ENCODE assay signal across 8 cellular contexts in genomic region chr15:23648920-23649515, GRCh38. TPM values are rescaled to one million over a fixed set of nuclear protein-coding genes. Genes with fewer than 3 reads are reported as not detected.
A peak's percentile ranks its signal among the peaks of the same experiment; 100 is the strongest.
DNase-seq lines count a peak whose midpoint lies in the region; ATAC-seq, FAIRE-seq and TF ChIP-seq lines count a peak whose summit lies in the region.

No MANE protein-coding gene starts in this region.

- no peak for TF ChIP-seq POLR2A in IMR-90 (IDR thresholded peaks at IDR 0.05; ENCODE audit: low read depth, low read length)

- peak; percentile 21; the same call in 1 of the 2 replicates for TF ChIP-seq RAD21 in IMR-90 (IDR thresholded peaks at IDR 0.05; ENCODE audit: low read length)

- no peak overlapping the region for H2BK120ac ChIP-seq in IMR-90 (ENCODE audit: low read depth, low read length)

- H2BK15ac ChIP-seq in IMR-90 (ENCODE audit: low read depth, low read length), result no peak overlapping the region

- H3K79me1 ChIP-seq in IMR-90 (ENCODE audit: low read depth in 1 of 2, low read length in 2 of 2), result no peaks in the 10 kb centered on the region

- no CpG with 5 or more reads among the region's 6 CpGs for WGBS in IMR-90 (ENCODE audit: extremely low coverage in 2 of 2, insufficient read length in 1 of 2), 2 experiments

- no peaks in the 10 kb centered on the region for H4K20me1 ChIP-seq in IMR-90 (ENCODE audit: insufficient read depth, low read length)

- H3K9me3 ChIP-seq in IMR-90 (ENCODE audit: control insufficient read depth, insufficient read depth, low read length) (peaks cover 2% of the 10 kb centered on the region; the same call in 1 of the 2 replicates), lower lobe of right lung (no peaks in the 10 kb centered on the region)

- no peak overlapping the region for H2AFZ ChIP-seq in IMR-90 (replicated peaks; ENCODE audit: low read length, poor library complexity)

- no peaks in the 10 kb centered on the region for H3K36me3 ChIP-seq in IMR-90 (ENCODE audit: control insufficient read depth, insufficient read depth, low read length)
- H3K36me3 ChIP-seq in lower lobe of right lung, result no peaks in the 10 kb centered on the region

- no peak overlapping the region for H3K27ac ChIP-seq in IMR-90 (ENCODE audit: insufficient read depth, low read length)
- no peak overlapping the region for H3K27ac ChIP-seq in lower lobe of right lung

- H3K27me3 ChIP-seq in IMR-90 (ENCODE audit: control insufficient read depth, insufficient read depth, low read length), result no peaks in the 10 kb centered on the region
- peaks cover 17% of the 10 kb centered on the region for H3K27me3 ChIP-seq in lower lobe of right lung (ENCODE audit: low read depth)

- intact Hi-C loops in IMR-90 (cut with micrococcal nuclease), result loop anchor here (1.0 to 10.0 kb wide), 3 partner anchors 208 to 1856 kb away; no protein-coding TSS in a partner anchor
- intact Hi-C loops in lower lobe of right lung (cut with DNase I), result loop anchor here (10.0 kb wide), 1 partner anchor 226 kb away; no protein-coding TSS in a partner anchor

- H3K4me3 ChIP-seq in IMR-90 (ENCODE audit: insufficient read depth, low read depth, low read length) (no peak overlapping the region), lower lobe of right lung (no peak overlapping the region)

- H3K9me1 ChIP-seq in IMR-90 (ENCODE audit: insufficient read depth, low read length), result no peaks in the 10 kb centered on the region

- peak; percentile 11 for FAIRE-seq in D721Med (lab: Jason Lieb, UNC)

- H2AK5ac ChIP-seq in IMR-90 (ENCODE audit: low read depth, low read length), result no peak overlapping the region

- dilution Hi-C loops in IMR-90 (cut with HindIII; ENCODE audit: low sequenced_read_pairs, unreplicated experiment), result no loop called here

- no peak overlapping the region for H2AK9ac ChIP-seq in IMR-90 (replicated peaks; ENCODE audit: low read depth, low read length, poor library complexity)

- CTCF ChIA-PET in IMR-90 (lab: Yijun Ruan, JAX), result no interaction called here

- H4K8ac ChIP-seq in IMR-90 (ENCODE audit: low read depth in 2 of 2, low read length in 2 of 2), result no peak overlapping the region

- POLR2A ChIA-PET in IMR-90 (lab: Charles Lee; ENCODE audit: unreplicated experiment), result no interaction called here

- in situ Hi-C loops in IMR-90 (cut with MboI; ENCODE audit: low sequenced_read_pairs), result loop anchor here (10.0 kb wide), 1 partner anchor 206 kb away; no protein-coding TSS in a partner anchor

- no peak overlapping the region for H3K4me2 ChIP-seq in IMR-90 (ENCODE audit: low read depth, low read length)

- H3K4ac ChIP-seq in IMR-90 (ENCODE audit: low read depth, low read length), result no peak overlapping the region

- no peak overlapping the region for H3K9ac ChIP-seq in IMR-90 (ENCODE audit: low read depth, low read length)

- H3K4me1 ChIP-seq in IMR-90 (ENCODE audit: control insufficient read depth, insufficient read depth, low read length), result no peaks in the 10 kb centered on the region
- H3K4me1 ChIP-seq in lower lobe of right lung, result no peaks in the 10 kb centered on the region

- DNase-seq in D721Med (ENCODE audit: insufficient read length, low spot score) (peak; percentile 31), IMR-90 (no peak), astrocyte of the hippocampus (ENCODE audit: low read depth, low spot score) (peak; percentile 36), lower lobe of right lung (peak; percentile 47), cortex of kidney (lab: John Stamatoyannopoulos, UW) (no peak), AML-193 (lab: John Stamatoyannopoulos, UW) (no peak)

- H2BK5ac ChIP-seq in IMR-90 (ENCODE audit: low read depth, low read length, poor library complexity, severe bottlenecking), result no peak overlapping the region

- H3K56ac ChIP-seq in IMR-90 (ENCODE audit: extremely low read depth, insufficient read depth, low read length), result no peak overlapping the region

- no peak overlapping the region for H4K5ac ChIP-seq in IMR-90 (ENCODE audit: low read depth, low read length)

- H3K14ac ChIP-seq in IMR-90 (replicated peaks; ENCODE audit: low read depth, low read length), result no peak overlapping the region

- H3K18ac ChIP-seq in IMR-90 (ENCODE audit: low read depth, low read length), result no peak overlapping the region

- no peak overlapping the region for H3K23ac ChIP-seq in IMR-90 (ENCODE audit: low read depth, low read length)

- H4K91ac ChIP-seq in IMR-90 (ENCODE audit: insufficient read depth, low read depth, low read length), result no peak overlapping the region

- BruUV-seq in IMR-90 (replicated peaks; lab: Mats Ljungman, UMichigan), result no TSS peak

- H2BK20ac ChIP-seq in IMR-90 (ENCODE audit: low read depth, low read length), result no peak overlapping the region

- TF ChIP-seq CTCF in D721Med (IDR thresholded peaks at IDR 0.05; ENCODE audit: insufficient read depth, missing control alignments) (peak; percentile 76), IMR-90 (conservative IDR thresholded peaks at IDR 0.05; ENCODE audit: low read depth, low read length) (peak; percentile 42), lower lobe of right lung (IDR thresholded peaks at IDR 0.05) (peak; percentile 58)

- ATAC-seq in IMR-90 (ENCODE audit: low read depth), result peak; percentile 42; the same call in 1 of the 2 replicates
- ATAC-seq in lower lobe of right lung, result peak in 1 of 2 donors; percentile 60
- no peak for ATAC-seq in GM19452 (IDR thresholded peaks at IDR 0.05; ENCODE audit: unreplicated experiment)
- ATAC-seq in GM21447 (IDR thresholded peaks at IDR 0.05; ENCODE audit: unreplicated experiment), result no peak

TF ChIP-seq in IMR-90, 13 proteins besides CTCF, POLR2A, EP300 and RAD21:
- TF ChIP-seq RCOR1 (IDR thresholded peaks at IDR 0.05; ENCODE audit: insufficient replicate concordance, low read length) (no peak), CEBPB (IDR thresholded peaks at IDR 0.05; ENCODE audit: low read depth, low read length) (no peak), BHLHE40 (IDR thresholded peaks at IDR 0.05; ENCODE audit: low read depth, low read length) (no peak), SMC3 (IDR thresholded peaks at IDR 0.05; ENCODE audit: low read depth, low read length) (peak; percentile 26; the same call in 1 of the 2 replicates), USF2 (IDR thresholded peaks at IDR 0.05; ENCODE audit: low read depth, low read length) (no peak), CHD1 (IDR thresholded peaks at IDR 0.05; ENCODE audit: low read depth, low read length) (no peak), NFE2L2 (IDR thresholded peaks at IDR 0.05; ENCODE audit: low read depth, low read length) (no peak)

RNA-seq across cellular contexts. Expression of gene MAGEL2, which starts 1.4 kb away (rescaled TPM):
- under 0.01 and 0.18 TPM in 2 replicates for total RNA-seq in IMR-90 (2012; rRNA removed)
- polyA plus RNA-seq in IMR-90 (2012; rRNA removed), result 0.27 and 0.29 TPM in 2 replicates
- polyA plus RNA-seq in IMR-90 (2012; cell fraction: cytosol; rRNA removed), result 0.18 and 0.31 TPM in 2 replicates
- polyA plus RNA-seq in IMR-90 (2012; cell fraction: nucleus; rRNA removed; ENCODE audit: low replicate concordance), result 0.49 and 0.88 TPM in 2 replicates
- total RNA-seq in lower lobe of right lung, result 0.12 TPM

RNA-seq across cellular contexts. Expression of gene NDN, which starts 38.1 kb away (rescaled TPM):
- 40.1 and 50.3 TPM in 2 replicates for total RNA-seq in IMR-90 (2012; rRNA removed)
- polyA plus RNA-seq in IMR-90 (2012; rRNA removed), result 72.4 and 87.6 TPM in 2 replicates
- polyA plus RNA-seq in IMR-90 (2012; cell fraction: cytosol; rRNA removed), result 39.5 and 73.9 TPM in 2 replicates
- polyA plus RNA-seq in IMR-90 (2012; cell fraction: nucleus; rRNA removed; ENCODE audit: low replicate concordance), result 25.3 and 39.7 TPM in 2 replicates
- total RNA-seq in lower lobe of right lung, result 27.1 TPM

Comparison
In these comparisons a context has a peak if more than half of its experiments do, and no peak if none do; other contexts are left out.
1. DNase-seq: peak in D721Med (single experiment), astrocyte of the hippocampus (single experiment) and lower lobe of right lung (single experiment); none in IMR-90 (single experiment), cortex of kidney (single experiment) and AML-193 (0 of 2).
2. Peak in every context shown above with its lines, with median percentiles within 50 percentile points of each other: CTCF ChIP-seq.